1 cellular context compared by ENCODE assay signal in genomic region chr2:218999881-219000568, GRCh38.
TF ChIP-seq lines count a peak whose summit lies in the region.

No MANE protein-coding gene starts in this region.

TF ChIP-seq in H1, 55 proteins besides CTCF, POLR2A, EP300 and RAD21:
- TF ChIP-seq KDM1A (IDR thresholded peaks at IDR 0.05; ENCODE audit: borderline replicate concordance, low read length) (peak; percentile 32; the same call in 1 of the 2 replicates), ASH2L (IDR thresholded peaks at IDR 0.05; ENCODE audit: low read length) (peak; percentile 67), NANOG (IDR thresholded peaks at IDR 0.05; ENCODE audit: insufficient read depth, low read depth, low read length, poor library complexity, severe bottlenecking) (no peak), SIN3A (conservative IDR thresholded peaks at IDR 0.05 in 1 of 2, IDR thresholded peaks at IDR 0.05 in 1 of 2; ENCODE audit: low read depth in 1 of 2, low read length in 2 of 2) (peak in 1 of 2 experiments; percentile 40; a peak in 1 of 4 replicates), CTBP2 (IDR thresholded peaks at IDR 0.05; ENCODE audit: borderline replicate concordance, insufficient read depth, insufficient read length, low read length) (peak; percentile 67), JUN (IDR thresholded peaks at IDR 0.05; ENCODE audit: low read depth, low read length) (no peak), SUZ12 (IDR thresholded peaks at IDR 0.05; ENCODE audit: low read length) (peak; percentile 14; the same call in 1 of the 2 replicates), TCF12 (IDR thresholded peaks at IDR 0.05; ENCODE audit: low read depth, low read length) (0 out of 2 replicates have a peak, but pooled peaks have one; percentile 63), EZH2 (IDR thresholded peaks at IDR 0.05; ENCODE audit: low read depth, low read length, severe bottlenecking) (no peak), YY1 (IDR thresholded peaks at IDR 0.05; ENCODE audit: low read depth, low read length) (no peak)
